In the genomic region with DNA sequence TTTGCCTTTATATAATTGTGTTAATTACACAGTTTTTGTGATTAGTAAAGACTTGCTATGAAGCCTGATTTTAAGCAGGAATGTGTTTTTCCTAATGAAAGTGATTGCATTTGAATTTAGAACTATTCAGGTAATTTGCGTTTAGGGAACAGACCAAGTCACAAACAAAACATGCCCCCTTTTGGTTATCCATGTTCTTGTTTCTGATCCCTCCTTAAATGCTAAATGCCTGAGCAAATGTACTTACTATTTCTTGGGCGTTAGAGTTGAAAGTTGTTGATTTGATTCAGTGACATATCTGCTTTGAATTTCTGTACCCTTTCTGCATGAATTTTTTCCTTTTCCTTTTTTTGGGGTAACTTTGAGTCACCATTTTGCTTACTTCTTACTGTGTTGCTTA, we compare ENCODE assay signal across 2 cellular contexts.
TF ChIP-seq lines count a peak whose summit lies in the region.

No MANE protein-coding gene starts in this region.

TF ChIP-seq in GM23338, 12 proteins besides CTCF, POLR2A, EP300 and RAD21:
- TF ChIP-seq, protein P1, sequence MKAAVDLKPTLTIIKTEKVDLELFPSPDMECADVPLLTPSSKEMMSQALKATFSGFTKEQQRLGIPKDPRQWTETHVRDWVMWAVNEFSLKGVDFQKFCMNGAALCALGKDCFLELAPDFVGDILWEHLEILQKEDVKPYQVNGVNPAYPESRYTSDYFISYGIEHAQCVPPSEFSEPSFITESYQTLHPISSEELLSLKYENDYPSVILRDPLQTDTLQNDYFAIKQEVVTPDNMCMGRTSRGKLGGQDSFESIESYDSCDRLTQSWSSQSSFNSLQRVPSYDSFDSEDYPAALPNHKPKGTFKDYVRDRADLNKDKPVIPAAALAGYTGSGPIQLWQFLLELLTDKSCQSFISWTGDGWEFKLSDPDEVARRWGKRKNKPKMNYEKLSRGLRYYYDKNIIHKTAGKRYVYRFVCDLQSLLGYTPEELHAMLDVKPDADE (IDR thresholded peaks at IDR 0.05) = no peak
- no peak for TF ChIP-seq NANOG (IDR thresholded peaks at IDR 0.05; ENCODE audit: borderline replicate concordance)
- no peak for TF ChIP-seq POLR2AphosphoS5 (IDR thresholded peaks at IDR 0.05; ENCODE audit: low read depth)
- TF ChIP-seq EZH2 (IDR thresholded peaks at IDR 0.05; ENCODE audit: low read depth, unreplicated experiment) = no peak
- TF ChIP-seq CREB1 (CRISPR knock-in tag; IDR thresholded peaks at IDR 0.05; ENCODE audit: low read depth) = no peak
- TF ChIP-seq, protein P2, sequence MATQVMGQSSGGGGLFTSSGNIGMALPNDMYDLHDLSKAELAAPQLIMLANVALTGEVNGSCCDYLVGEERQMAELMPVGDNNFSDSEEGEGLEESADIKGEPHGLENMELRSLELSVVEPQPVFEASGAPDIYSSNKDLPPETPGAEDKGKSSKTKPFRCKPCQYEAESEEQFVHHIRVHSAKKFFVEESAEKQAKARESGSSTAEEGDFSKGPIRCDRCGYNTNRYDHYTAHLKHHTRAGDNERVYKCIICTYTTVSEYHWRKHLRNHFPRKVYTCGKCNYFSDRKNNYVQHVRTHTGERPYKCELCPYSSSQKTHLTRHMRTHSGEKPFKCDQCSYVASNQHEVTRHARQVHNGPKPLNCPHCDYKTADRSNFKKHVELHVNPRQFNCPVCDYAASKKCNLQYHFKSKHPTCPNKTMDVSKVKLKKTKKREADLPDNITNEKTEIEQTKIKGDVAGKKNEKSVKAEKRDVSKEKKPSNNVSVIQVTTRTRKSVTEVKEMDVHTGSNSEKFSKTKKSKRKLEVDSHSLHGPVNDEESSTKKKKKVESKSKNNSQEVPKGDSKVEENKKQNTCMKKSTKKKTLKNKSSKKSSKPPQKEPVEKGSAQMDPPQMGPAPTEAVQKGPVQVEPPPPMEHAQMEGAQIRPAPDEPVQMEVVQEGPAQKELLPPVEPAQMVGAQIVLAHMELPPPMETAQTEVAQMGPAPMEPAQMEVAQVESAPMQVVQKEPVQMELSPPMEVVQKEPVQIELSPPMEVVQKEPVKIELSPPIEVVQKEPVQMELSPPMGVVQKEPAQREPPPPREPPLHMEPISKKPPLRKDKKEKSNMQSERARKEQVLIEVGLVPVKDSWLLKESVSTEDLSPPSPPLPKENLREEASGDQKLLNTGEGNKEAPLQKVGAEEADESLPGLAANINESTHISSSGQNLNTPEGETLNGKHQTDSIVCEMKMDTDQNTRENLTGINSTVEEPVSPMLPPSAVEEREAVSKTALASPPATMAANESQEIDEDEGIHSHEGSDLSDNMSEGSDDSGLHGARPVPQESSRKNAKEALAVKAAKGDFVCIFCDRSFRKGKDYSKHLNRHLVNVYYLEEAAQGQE (IDR thresholded peaks at IDR 0.05; ENCODE audit: unreplicated experiment) = no peak

TF ChIP-seq in H1, 55 proteins besides CTCF, POLR2A, EP300 and RAD21 (continued from another document):
- TF ChIP-seq GTF2F1 (IDR thresholded peaks at IDR 0.05; ENCODE audit: borderline replicate concordance, low read depth, low read length) (no peak), CTBP2 (IDR thresholded peaks at IDR 0.05; ENCODE audit: borderline replicate concordance, insufficient read depth, insufficient read length, low read length) (no peak), HDAC6 (IDR thresholded peaks at IDR 0.05; ENCODE audit: low read depth, low read length) (no peak), CREB1 (IDR thresholded peaks at IDR 0.05) (no peak), PHF8 (conservative IDR thresholded peaks at IDR 0.05; ENCODE audit: low read depth, low read length) (no peak), CHD2 (IDR thresholded peaks at IDR 0.05; ENCODE audit: low read length) (no peak), CHD1 (IDR thresholded peaks at IDR 0.05; ENCODE audit: low read depth, low read length) (no peak), NANOG (IDR thresholded peaks at IDR 0.05; ENCODE audit: insufficient read depth, low read depth, low read length, poor library complexity, severe bottlenecking) (no peak), KDM5A (IDR thresholded peaks at IDR 0.05; ENCODE audit: low read length) (no peak), E2F6 (IDR thresholded peaks at IDR 0.05) (no peak)
TF ChIP-seq in H1: peak in this region for 0.
